40 cellular contexts compared by ENCODE assay signal in the genomic region with DNA sequence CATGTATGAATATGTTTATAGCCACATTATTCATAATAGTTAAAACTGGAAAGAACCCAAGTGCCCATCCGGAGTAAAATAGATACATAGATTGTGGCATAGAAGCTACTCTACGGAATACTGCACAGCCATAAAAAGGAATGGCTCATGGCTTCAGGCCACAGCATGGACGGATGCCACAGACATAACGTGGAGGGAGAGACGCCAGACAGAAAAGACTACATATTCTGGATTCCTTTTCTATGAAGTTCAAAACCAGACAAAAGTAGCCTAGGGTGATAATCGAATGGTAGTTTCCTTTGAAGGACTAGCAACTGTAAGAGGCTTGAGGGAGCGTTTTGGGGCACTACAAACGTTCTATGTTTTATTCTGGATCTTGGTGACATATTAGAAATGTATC. TPM values are rescaled to one million over a fixed set of nuclear protein-coding genes. Genes with fewer than 3 reads are reported as not detected.
"Had no signal": no experiment of that assay in that cellular context is flagged by ENCODE, and none has a peak within 500 bp of the region (broad histone marks: within the 10 kb centered on the region; RNA-seq: fewer than 3 reads in every experiment).

No MANE protein-coding gene starts in this region.

- H3K4me3 Mint-ChIP-seq: activated naive CD4-positive, alpha-beta T cell treated with anti-CD3 and anti-CD28 coated beads for 36 hours; activated naive CD4-positive, alpha-beta T cell treated with anti-CD3 and anti-CD28 coated beads, Interleukin-2, amount 10 ng/mL, durations not matched to agents 7 days and 5 days; activated naive CD4-positive, alpha-beta T cell treated with anti-CD3 and anti-CD28 coated beads, Interleukin-2, amount 50 U/mL, for 24 hours; activated naive CD8-positive, alpha-beta T cell; activated naive CD8-positive, alpha-beta T cell treated with anti-CD3 and anti-CD28 coated beads for 36 hours; activated naive CD8-positive, alpha-beta T cell treated with anti-CD3 and anti-CD28 coated beads, Interleukin-2, amount 10 ng/mL, durations not matched to agents 7 days and 5 days; activated naive CD8-positive, alpha-beta T cell treated with anti-CD3 and anti-CD28 coated beads, Interleukin-2, amount 50 U/mL, for 24 hours; activated T-cell treated with anti-CD3 and anti-CD28 coated beads, Interleukin-2, amount 50 U/mL, for 4 hours; activated T-cell treated with anti-CD3 and anti-CD28 coated beads, Interleukin-2, amount 50 U/mL, for 72 hours; activated T-helper 1 cell treated with anti-CD3 and anti-CD28 coated beads, Interleukin-12 subunit alpha, Interleukin-12 subunit beta, Interleukin-2, Interleukin-4 antibody, amounts not matched to agents 30 ng/mL and 10 ng/mL and 1 ng/mL, durations not matched to agents 14 hours and 24 hours and 36 hours; activated T-helper 17 cell treated with anti-CD3 and anti-CD28 coated beads, Interleukin-2, amount 50 U/mL, for 72 hours; brain; central memory CD8-positive, alpha-beta T cell had no signal

- H3K9me3 Mint-ChIP-seq: activated naive CD4-positive, alpha-beta T cell treated with anti-CD3 and anti-CD28 coated beads for 36 hours; activated naive CD4-positive, alpha-beta T cell treated with anti-CD3 and anti-CD28 coated beads, Interleukin-2, amount 10 ng/mL, durations not matched to agents 7 days and 5 days; activated naive CD4-positive, alpha-beta T cell treated with anti-CD3 and anti-CD28 coated beads, Interleukin-2, amount 50 U/mL, for 24 hours; activated naive CD4-positive, alpha-beta T cell treated with anti-CD3 and anti-CD28 coated beads, Interleukin-2, amount 50 U/mL, for 72 hours; activated naive CD8-positive, alpha-beta T cell treated with anti-CD3 and anti-CD28 coated beads for 36 hours; activated naive CD8-positive, alpha-beta T cell treated with anti-CD3 and anti-CD28 coated beads, Interleukin-2, amount 10 ng/mL, durations not matched to agents 7 days and 5 days; activated naive CD8-positive, alpha-beta T cell treated with anti-CD3 and anti-CD28 coated beads, Interleukin-2, amount 50 U/mL, for 24 hours; activated T-cell treated with anti-CD3 and anti-CD28 coated beads, Interleukin-2, amount 50 U/mL, for 4 hours; activated T-cell treated with anti-CD3 and anti-CD28 coated beads, Interleukin-2, amount 50 U/mL, for 72 hours; activated T-helper 1 cell treated with anti-CD3 and anti-CD28 coated beads, Interleukin-12 subunit alpha, Interleukin-12 subunit beta, Interleukin-2, Interleukin-4 antibody, amounts not matched to agents 30 ng/mL and 10 ng/mL and 1 ng/mL, durations not matched to agents 14 hours and 24 hours and 36 hours; activated T-helper 17 cell treated with anti-CD3 and anti-CD28 coated beads, Interleukin-2, amount 50 U/mL, for 72 hours; activated T-helper 2 cell treated with anti-CD3 and anti-CD28 coated beads, Interferon-gamma antibody, Interleukin-2, Interleukin-4, amounts not matched to agents 10 μg/mL and 5 μg/mL and 100 μg/mL, durations not matched to agents 14 hours and 24 hours and 36 hours; brain; central memory CD8-positive, alpha-beta T cell had no signal

- H3K27me3 ChIP-seq: ascending aorta, body of pancreas, brain microvascular endothelial cell, breast epithelium had no signal

- DNase-seq: activated effector memory CD4-positive, alpha-beta T cell treated with anti-CD3 and anti-CD28 coated beads, Interleukin-2, amount 50 U/mL, for 16 hours; activated effector memory CD4-positive, alpha-beta T cell treated with Interleukin-2 at 50 U/mL for 16 hours; activated gamma-delta T cell; activated gamma-delta T cell treated with Interleukin-2 at 50 U/mL for 16 hours; activated naive CD4-positive, alpha-beta T cell; activated naive CD4-positive, alpha-beta T cell treated with anti-CD3 and anti-CD28 coated beads for 36 hours; activated naive CD4-positive, alpha-beta T cell treated with anti-CD3 and anti-CD28 coated beads, Interleukin-2, amount 10 ng/mL, durations not matched to agents 7 days and 5 days; activated naive CD4-positive, alpha-beta T cell treated with anti-CD3 and anti-CD28 coated beads, Interleukin-2, amount 50 U/mL, for 16 hours; activated naive CD4-positive, alpha-beta T cell treated with Interleukin-2 at 50 U/mL for 16 hours; activated naive CD8-positive, alpha-beta T cell treated with anti-CD3 and anti-CD28 coated beads for 36 hours; activated naive CD8-positive, alpha-beta T cell treated with anti-CD3 and anti-CD28 coated beads, Interleukin-2, amount 10 ng/mL, durations not matched to agents 7 days and 5 days; activated naive CD8-positive, alpha-beta T cell treated with anti-CD3 and anti-CD28 coated beads, Interleukin-2, amount 50 U/mL, for 24 hours; activated T-cell treated with anti-CD3 and anti-CD28 coated beads, Interleukin-2, amount 50 U/mL, for 4 hours; activated T-cell treated with anti-CD3 and anti-CD28 coated beads, Interleukin-2, amount 50 U/mL, for 48 hours; activated T-cell treated with anti-CD3 and anti-CD28 coated beads, Interleukin-2, amount 50 U/mL, for 72 hours; adrenal gland; amniotic stem cell; amygdala; anterior cingulate cortex; aorta; body of pancreas; brain microvascular endothelial cell; caudate nucleus; central memory CD4-positive, alpha-beta T cell; cerebellar nuclear complex had no signal

- H3K27ac Mint-ChIP-seq: activated naive CD4-positive, alpha-beta T cell treated with anti-CD3 and anti-CD28 coated beads for 36 hours; activated naive CD4-positive, alpha-beta T cell treated with anti-CD3 and anti-CD28 coated beads, Interleukin-2, amount 10 ng/mL, durations not matched to agents 7 days and 5 days; activated naive CD4-positive, alpha-beta T cell treated with anti-CD3 and anti-CD28 coated beads, Interleukin-2, amount 50 U/mL, for 24 hours; activated naive CD8-positive, alpha-beta T cell; activated naive CD8-positive, alpha-beta T cell treated with anti-CD3 and anti-CD28 coated beads for 36 hours; activated naive CD8-positive, alpha-beta T cell treated with anti-CD3 and anti-CD28 coated beads, Interleukin-2, amount 10 ng/mL, durations not matched to agents 7 days and 5 days; activated naive CD8-positive, alpha-beta T cell treated with anti-CD3 and anti-CD28 coated beads, Interleukin-2, amount 50 U/mL, for 24 hours; activated T-cell treated with anti-CD3 and anti-CD28 coated beads, Interleukin-2, amount 50 U/mL, for 72 hours; activated T-helper 1 cell treated with anti-CD3 and anti-CD28 coated beads, Interleukin-12 subunit alpha, Interleukin-12 subunit beta, Interleukin-2, Interleukin-4 antibody, amounts not matched to agents 30 ng/mL and 10 ng/mL and 1 ng/mL, durations not matched to agents 14 hours and 24 hours and 36 hours; activated T-helper 17 cell treated with anti-CD3 and anti-CD28 coated beads, Interleukin-2, amount 50 U/mL, for 72 hours; activated T-helper 2 cell treated with anti-CD3 and anti-CD28 coated beads, Interferon-gamma antibody, Interleukin-2, Interleukin-4, amounts not matched to agents 10 μg/mL and 5 μg/mL and 100 μg/mL, durations not matched to agents 14 hours and 24 hours and 36 hours; brain had no signal

- H3K9me3 ChIP-seq: adrenal gland, ascending aorta, body of pancreas, breast epithelium had no signal

- ATAC-seq: activated naive CD4-positive, alpha-beta T cell treated with anti-CD3 and anti-CD28 coated beads, Interleukin-2, amount 50 U/mL, for 72 hours; activated naive CD8-positive, alpha-beta T cell treated with anti-CD3 and anti-CD28 coated beads, Interleukin-2, amount 50 U/mL, for 24 hours; activated T-cell treated with anti-CD3 and anti-CD28 coated beads, Interleukin-2, amount 50 U/mL, for 4 hours; activated T-cell treated with anti-CD3 and anti-CD28 coated beads, Interleukin-2, amount 50 U/mL, for 72 hours; activated T-helper 17 cell treated with anti-CD3 and anti-CD28 coated beads, Interleukin-2, amount 50 U/mL, for 72 hours; body of pancreas had no signal

- H3K36me3 ChIP-seq: adrenal gland, ascending aorta, brain microvascular endothelial cell, breast epithelium, cardiac muscle cell had no signal

- H3K27ac ChIP-seq: adrenal gland, ascending aorta, body of pancreas, brain microvascular endothelial cell, breast epithelium, cardiac muscle cell had no signal

- H3K27me3 Mint-ChIP-seq: activated naive CD4-positive, alpha-beta T cell treated with anti-CD3 and anti-CD28 coated beads, Interleukin-2, amount 10 ng/mL, durations not matched to agents 7 days and 5 days; activated naive CD4-positive, alpha-beta T cell treated with anti-CD3 and anti-CD28 coated beads, Interleukin-2, amount 50 U/mL, for 24 hours; activated naive CD8-positive, alpha-beta T cell treated with anti-CD3 and anti-CD28 coated beads, Interleukin-2, amount 10 ng/mL, durations not matched to agents 7 days and 5 days; activated T-helper 17 cell treated with anti-CD3 and anti-CD28 coated beads, Interleukin-2, amount 50 U/mL, for 72 hours; central memory CD8-positive, alpha-beta T cell had no signal

- H3K4me1 ChIP-seq: adrenal gland, ascending aorta, body of pancreas, breast epithelium had no signal

- H3K36me3 Mint-ChIP-seq: activated naive CD4-positive, alpha-beta T cell treated with anti-CD3 and anti-CD28 coated beads, Interleukin-2, amount 10 ng/mL, durations not matched to agents 7 days and 5 days; activated naive CD4-positive, alpha-beta T cell treated with anti-CD3 and anti-CD28 coated beads, Interleukin-2, amount 50 U/mL, for 24 hours; activated naive CD4-positive, alpha-beta T cell treated with anti-CD3 and anti-CD28 coated beads, Interleukin-2, amount 50 U/mL, for 72 hours; activated naive CD8-positive, alpha-beta T cell; activated naive CD8-positive, alpha-beta T cell treated with anti-CD3 and anti-CD28 coated beads for 36 hours; activated naive CD8-positive, alpha-beta T cell treated with anti-CD3 and anti-CD28 coated beads, Interleukin-2, amount 10 ng/mL, durations not matched to agents 7 days and 5 days; brain had no signal

- H3K4me1 Mint-ChIP-seq: activated naive CD4-positive, alpha-beta T cell treated with anti-CD3 and anti-CD28 coated beads, Interleukin-2, amount 10 ng/mL, durations not matched to agents 7 days and 5 days; activated naive CD4-positive, alpha-beta T cell treated with anti-CD3 and anti-CD28 coated beads, Interleukin-2, amount 50 U/mL, for 24 hours; activated naive CD8-positive, alpha-beta T cell treated with anti-CD3 and anti-CD28 coated beads for 36 hours; activated naive CD8-positive, alpha-beta T cell treated with anti-CD3 and anti-CD28 coated beads, Interleukin-2, amount 10 ng/mL, durations not matched to agents 7 days and 5 days; activated naive CD8-positive, alpha-beta T cell treated with anti-CD3 and anti-CD28 coated beads, Interleukin-2, amount 50 U/mL, for 24 hours; activated T-helper 17 cell treated with anti-CD3 and anti-CD28 coated beads, Interleukin-2, amount 50 U/mL, for 72 hours; brain; central memory CD8-positive, alpha-beta T cell had no signal

- H3K4me3 ChIP-seq: adrenal gland, ascending aorta, body of pancreas, breast epithelium, cardiac muscle cell had no signal

RNA-seq across cellular contexts. Expression of a gene that starts 58.9 kb away (rescaled TPM):
- total RNA-seq: activated naive CD4-positive, alpha-beta T cell treated with anti-CD3 and anti-CD28 coated beads for 36 hours; activated naive CD4-positive, alpha-beta T cell treated with anti-CD3 and anti-CD28 coated beads, Interleukin-2, amount 50 U/mL, for 72 hours; activated naive CD8-positive, alpha-beta T cell treated with anti-CD3 and anti-CD28 coated beads for 36 hours; activated naive CD8-positive, alpha-beta T cell treated with anti-CD3 and anti-CD28 coated beads, Interleukin-2, amount 10 ng/mL, durations not matched to agents 7 days and 5 days; activated T-cell treated with anti-CD3 and anti-CD28 coated beads, Interleukin-2, amount 50 U/mL, for 4 hours; activated T-cell treated with anti-CD3 and anti-CD28 coated beads, Interleukin-2, amount 50 U/mL, for 72 hours; activated T-helper 1 cell treated with anti-CD3 and anti-CD28 coated beads, Interleukin-12 subunit alpha, Interleukin-12 subunit beta, Interleukin-2, Interleukin-4 antibody, amounts not matched to agents 30 ng/mL and 10 ng/mL and 1 ng/mL, durations not matched to agents 14 hours and 24 hours and 36 hours; activated T-helper 17 cell treated with anti-CD3 and anti-CD28 coated beads, Interleukin-2, amount 50 U/mL, for 72 hours; activated T-helper 2 cell treated with anti-CD3 and anti-CD28 coated beads, Interferon-gamma antibody, Interleukin-2, Interleukin-4, amounts not matched to agents 10 μg/mL and 5 μg/mL and 100 μg/mL, durations not matched to agents 14 hours and 24 hours and 36 hours; adrenal gland; ascending aorta; astrocyte; body of pancreas; bronchial epithelial cell; cardiac muscle cell; cerebellum; chondrocyte had no signal
- polyA plus RNA-seq: aorta, cardiac muscle cell had no signal
